20 cellular contexts compared by ENCODE assay signal in genomic region chr11:32821917-32822560, GRCh38. TPM values are rescaled to one million over a fixed set of nuclear protein-coding genes. Genes with fewer than 3 reads are reported as not detected.
DNase-seq lines count a peak whose midpoint lies in the region; ATAC-seq and TF ChIP-seq lines count a peak whose summit lies in the region.
"Had no signal": no experiment of that assay in that cellular context is flagged by ENCODE, and none has a peak within 500 bp of the region (broad histone marks: within the 10 kb centered on the region; RNA-seq: fewer than 3 reads in every experiment).

No MANE protein-coding gene starts in this region.

- no peak overlapping the region for H3K9ac ChIP-seq in mammary epithelial cell (ENCODE audit: insufficient read depth, low read length)
- peak overlapping the region; percentile 29; the same call in 1 of the 2 replicates for H3K9ac ChIP-seq in MM.1S (ENCODE audit: low read length)

- ATAC-seq in GM19397 (IDR thresholded peaks at IDR 0.05; ENCODE audit: unreplicated experiment) (peak; percentile 52), HG03045 (IDR thresholded peaks at IDR 0.05; ENCODE audit: unreplicated experiment) (no peak)
- no peak for ATAC-seq in effector memory CD8-positive, alpha-beta T cell (replicated peaks)

- in situ Hi-C loops in mammary epithelial cell (cut with MboI; ENCODE audit: low sequenced_read_pairs in 2 of 2), result loop anchor here in 1 of 2 donors (25.0 kb wide), 1 partner anchor 240 kb away; no protein-coding TSS in a partner anchor

- TF ChIP-seq EP300 in suprapubic skin (IDR thresholded peaks at IDR 0.05), result no peak

- H3K4me2 ChIP-seq in mammary epithelial cell (ENCODE audit: insufficient read depth, low read depth, low read length) (peak overlapping the region; percentile 0), MM.1S (ENCODE audit: low read depth, low read length) (peak overlapping the region; percentile 72)

- peaks cover 9 to 11% of the 10 kb centered on the region in 2 donors for H3K27me3 Mint-ChIP-seq in effector memory CD8-positive, alpha-beta T cell
- H3K27me3 Mint-ChIP-seq: activated B cell treated with CpG ODN at 0.5 μM for 24 hours; activated CD8-positive, alpha-beta T cell treated with anti-CD3 and anti-CD28 coated beads for 36 hours had no signal

- H3K36me3 Mint-ChIP-seq in effector memory CD8-positive, alpha-beta T cell (ENCODE audit: insufficient read depth), result no peaks in the 10 kb centered on the region
- H3K36me3 Mint-ChIP-seq: CD4-positive, alpha-beta memory T cell had no signal

- no peaks in the 10 kb centered on the region for H3K9me3 ChIP-seq in mammary epithelial cell (replicated peaks; ENCODE audit: insufficient read depth, low read length)
- no peaks in the 10 kb centered on the region for H3K9me3 ChIP-seq in breast epithelium
- no peaks in the 10 kb centered on the region for H3K9me3 ChIP-seq in MM.1S (replicated peaks; ENCODE audit: insufficient read depth, low read length)
- H3K9me3 ChIP-seq in suprapubic skin, result no peaks in the 10 kb centered on the region
- H3K9me3 ChIP-seq: SJSA1 had no signal

- no peaks in the 10 kb centered on the region for H3K9me3 Mint-ChIP-seq in effector memory CD8-positive, alpha-beta T cell
- H3K9me3 Mint-ChIP-seq: activated B cell treated with CpG ODN at 0.5 μM for 24 hours; activated CD8-positive, alpha-beta T cell treated with anti-CD3 and anti-CD28 coated beads for 36 hours; activated T-helper 1 cell treated with anti-CD3 and anti-CD28 coated beads, Interleukin-12 subunit alpha, Interleukin-12 subunit beta, Interleukin-2, Interleukin-4 antibody, amounts not matched to agents 30 ng/mL and 10 ng/mL and 1 ng/mL, durations not matched to agents 14 hours and 24 hours and 36 hours had no signal

- H2AFZ ChIP-seq in mammary epithelial cell (ENCODE audit: low read depth, low read length), result no peak overlapping the region
- H2AFZ ChIP-seq in MM.1S (ENCODE audit: low read length), result peak overlapping the region; percentile 3

- H3K27me3 ChIP-seq in mammary epithelial cell (ENCODE audit: insufficient read depth, low read length), result no peaks in the 10 kb centered on the region
- no peaks in the 10 kb centered on the region for H3K27me3 ChIP-seq in breast epithelium
- H3K27me3 ChIP-seq in MM.1S (replicated peaks; ENCODE audit: insufficient read depth, low read length), result no peaks in the 10 kb centered on the region
- no peaks in the 10 kb centered on the region for H3K27me3 ChIP-seq in suprapubic skin
- H3K27me3 ChIP-seq: foreskin keratinocyte had no signal

- TF ChIP-seq POLR2A in breast epithelium (IDR thresholded peaks at IDR 0.05) (no peak), erythroblast (IDR thresholded peaks at IDR 0.05; ENCODE audit: low read length) (no peak), suprapubic skin (IDR thresholded peaks at IDR 0.05) (no peak)

- no peaks in the 10 kb centered on the region for H3K79me2 ChIP-seq in mammary epithelial cell (ENCODE audit: insufficient read depth, low read length)
- H3K79me2 ChIP-seq in MM.1S (ENCODE audit: low read length), result no peaks in the 10 kb centered on the region

- intact Hi-C loops in mammary epithelial cell (cut with micrococcal nuclease) (no loop called here), breast epithelium (cut with DNase I; ENCODE audit: low total_unique reads) (no loop called here)

- no TSS peak for BruUV-seq in mammary epithelial cell (replicated peaks; lab: Mats Ljungman, UMichigan)

- H3K9me2 ChIP-seq in MM.1S (replicated peaks; ENCODE audit: insufficient read depth, low read length), result no peaks in the 10 kb centered on the region

- DNase-seq in mammary epithelial cell (no peak), breast epithelium (ENCODE audit: low spot score in 2 of 2) (no peak), MM.1S (peak; percentile 37), erythroblast (lab: John Stamatoyannopoulos, UW) (no peak), suprapubic skin (ENCODE audit: low spot score in 2 of 2) (no peak)
- DNase-seq in effector memory CD8-positive, alpha-beta T cell, result no peak
- DNase-seq: activated B cell treated with CpG ODN at 0.5 μM for 24 hours; activated CD8-positive, alpha-beta T cell treated with anti-CD3 and anti-CD28 coated beads for 36 hours; CD4-positive, alpha-beta memory T cell; DMS53; hippocampal formation; NCI-H1436; NCI-H82; occipital lobe had no signal

- H3K4me1 Mint-ChIP-seq in effector memory CD8-positive, alpha-beta T cell (ENCODE audit: low read depth in 2 of 2), result peaks cover 0 to 5% of the 10 kb centered on the region in 2 donors
- H3K4me1 Mint-ChIP-seq: activated B cell treated with CpG ODN at 0.5 μM for 24 hours; CD4-positive, alpha-beta memory T cell had no signal

- TF ChIP-seq CTCF in mammary epithelial cell (conservative IDR thresholded peaks at IDR 0.05 in 1 of 2, IDR thresholded peaks at IDR 0.05 in 1 of 2; ENCODE audit: extremely low read depth in 1 of 2, insufficient read depth in 1 of 2, low read depth in 1 of 2, low read length in 2 of 2) (no peak), breast epithelium (IDR thresholded peaks at IDR 0.05) (no peak), MM.1S (IDR thresholded peaks at IDR 0.05; ENCODE audit: low read length) (no peak), suprapubic skin (IDR thresholded peaks at IDR 0.05) (no peak)

- H3K36me3 ChIP-seq in mammary epithelial cell (ENCODE audit: insufficient read depth, low read length) (no peaks in the 10 kb centered on the region), breast epithelium (no peaks in the 10 kb centered on the region), MM.1S (replicated peaks; ENCODE audit: insufficient read depth, low read length) (no peaks in the 10 kb centered on the region), suprapubic skin (no peaks in the 10 kb centered on the region)
- H3K36me3 ChIP-seq: SJSA1 had no signal

- peaks cover 14% of the 10 kb centered on the region for H3K4me1 ChIP-seq in mammary epithelial cell (ENCODE audit: insufficient read depth, low read length)
- H3K4me1 ChIP-seq in breast epithelium, result no peaks in the 10 kb centered on the region
- H3K4me1 ChIP-seq in MM.1S (ENCODE audit: low read length), result peaks cover 7% of the 10 kb centered on the region
- no peaks in the 10 kb centered on the region for H3K4me1 ChIP-seq in suprapubic skin
- H3K4me1 ChIP-seq: SJSA1 had no signal

- H4K20me1 ChIP-seq in mammary epithelial cell (ENCODE audit: insufficient read depth, low read length) (no peaks in the 10 kb centered on the region), MM.1S (ENCODE audit: insufficient read depth, low read length) (no peaks in the 10 kb centered on the region)

- 63% methylated on average over 5 of the region's 5 CpGs for WGBS in mammary epithelial cell (ENCODE audit: low coverage, missing lambda C conversion rate)
- WGBS in suprapubic skin, result 68% methylated on average over 5 of the region's 5 CpGs

- dilution Hi-C loops in mammary epithelial cell (cut with HindIII; ENCODE audit: low sequenced_read_pairs), result no loop called here

- no peak overlapping the region for H3K27ac Mint-ChIP-seq in effector memory CD8-positive, alpha-beta T cell
- H3K27ac Mint-ChIP-seq: activated B cell treated with CpG ODN at 0.5 μM for 24 hours; activated CD8-positive, alpha-beta T cell treated with anti-CD3 and anti-CD28 coated beads for 36 hours; activated T-helper 1 cell treated with anti-CD3 and anti-CD28 coated beads, Interleukin-12 subunit alpha, Interleukin-12 subunit beta, Interleukin-2, Interleukin-4 antibody, amounts not matched to agents 30 ng/mL and 10 ng/mL and 1 ng/mL, durations not matched to agents 14 hours and 24 hours and 36 hours had no signal

- peaks cover 4% of the 10 kb centered on the region; the same call in 1 of the 2 replicates for H3F3A ChIP-seq in MM.1S (ENCODE audit: insufficient read depth, low read length)

- H3K27ac ChIP-seq in mammary epithelial cell (ENCODE audit: insufficient read depth, low read depth, low read length) (peak overlapping the region; percentile 17), breast epithelium (no peak overlapping the region), MM.1S (ENCODE audit: low read length) (peak overlapping the region; percentile 23; the same call in 1 of the 2 replicates), suprapubic skin (no peak overlapping the region)
- H3K27ac ChIP-seq: SJSA1 had no signal

- CTCF ChIA-PET in mammary epithelial cell (lab: Charles Lee; ENCODE audit: low non-redundant PET), result interaction anchor here (0.6 to 0.9 kb wide), 2 partner anchors 520 to 703 kb away, joined by 3 to 5 read pairs; no protein-coding TSS in a partner anchor

- H3K4me3 Mint-ChIP-seq in effector memory CD8-positive, alpha-beta T cell, result no peak overlapping the region
- H3K4me3 Mint-ChIP-seq: activated B cell treated with CpG ODN at 0.5 μM for 24 hours; activated CD8-positive, alpha-beta T cell treated with anti-CD3 and anti-CD28 coated beads for 36 hours; activated T-helper 1 cell treated with anti-CD3 and anti-CD28 coated beads, Interleukin-12 subunit alpha, Interleukin-12 subunit beta, Interleukin-2, Interleukin-4 antibody, amounts not matched to agents 30 ng/mL and 10 ng/mL and 1 ng/mL, durations not matched to agents 14 hours and 24 hours and 36 hours; CD4-positive, alpha-beta memory T cell had no signal

- H3K4me3 ChIP-seq in mammary epithelial cell (replicated peaks in 1 of 3; ENCODE audit: insufficient read depth in 1 of 3, low read depth in 2 of 3, low read length in 3 of 3) (no peak overlapping the region), breast epithelium (no peak overlapping the region), MM.1S (ENCODE audit: low read length) (peak overlapping the region; percentile 37), suprapubic skin (no peak overlapping the region)
- H3K4me3 ChIP-seq: SJSA1 had no signal

RNA-seq across cellular contexts. Expression of gene PRRG4, which starts 7.7 kb away (rescaled TPM):
- 10 to 100 TPM; 10.3 to 15.2 TPM for total RNA-seq in mammary epithelial cell
- 7.0 TPM for polyA plus RNA-seq in mammary epithelial cell
- polyA minus RNA-seq in mammary epithelial cell, result 14.9 TPM
- 10 to 100 TPM in 1 of 3 donors, 1 to 10 TPM in 2; 2.2 to 25.5 (median 9.5) TPM for total RNA-seq in breast epithelium
- total RNA-seq in suprapubic skin, result 10 to 100 TPM; 17.5 to 36.8 (median 34.5) TPM
- total RNA-seq: CD4-positive, alpha-beta memory T cell had no signal
- polyA plus RNA-seq: CD4-positive, alpha-beta memory T cell had no signal

RNA-seq across cellular contexts. Expression of gene CCDC73, which starts 27.6 kb away (rescaled TPM):
- total RNA-seq in mammary epithelial cell, result not detected
- not detected for polyA plus RNA-seq in mammary epithelial cell
- not detected for polyA minus RNA-seq in mammary epithelial cell
- total RNA-seq in breast epithelium, result under 1 TPM in 2 of 3 donors, not detected in 1; 0.15 to 0.33 TPM
- total RNA-seq in suprapubic skin, result not detected
- total RNA-seq: activated CD8-positive, alpha-beta T cell treated with anti-CD3 and anti-CD28 coated beads for 36 hours; CD4-positive, alpha-beta memory T cell; foreskin keratinocyte; lower leg skin; occipital lobe; SJSA1 had no signal
- polyA plus RNA-seq: CD4-positive, alpha-beta memory T cell; foreskin keratinocyte had no signal

Comparison
In these comparisons a context has a peak if more than half of its experiments do, and no peak if none do; other contexts are left out.
1. H3K27ac ChIP-seq: peak in mammary epithelial cell (single experiment) and MM.1S (single experiment); none in breast epithelium (0 of 2) and suprapubic skin (single experiment).